Comparison of ENCODE assay signal across 1 cellular context in the genomic region with DNA sequence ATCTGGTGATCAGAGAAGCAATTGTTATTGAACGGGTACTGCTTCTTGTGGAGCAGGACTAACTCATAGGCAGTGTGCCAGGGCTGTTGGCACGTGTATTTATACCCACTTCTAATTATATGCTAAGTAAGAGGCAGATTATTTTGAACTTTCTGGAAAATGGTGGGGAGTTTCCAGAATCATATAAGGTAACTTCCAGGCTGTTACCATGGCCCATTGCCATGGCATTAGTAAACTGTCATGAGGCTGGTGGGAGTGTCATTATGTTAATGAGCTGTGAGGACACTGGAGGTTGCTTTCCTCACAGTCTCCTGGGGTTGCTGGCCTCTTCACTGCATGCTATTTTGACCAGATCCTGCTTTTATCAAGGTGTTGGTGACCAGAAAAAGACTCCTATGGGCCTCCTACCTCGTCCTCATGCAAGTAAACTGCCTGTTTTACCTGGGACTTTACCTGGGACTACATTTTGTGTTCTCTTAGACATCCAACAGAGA.
TF ChIP-seq lines count a peak whose summit lies in the region.

No MANE protein-coding gene starts in this region.

TF ChIP-seq in GM12878, 131 proteins besides CTCF, POLR2A, EP300 and RAD21 (continued from another document and continues in another):
- TF ChIP-seq GATAD2B (conservative IDR thresholded peaks at IDR 0.05; ENCODE audit: low read depth): 0 out of 2 replicates have a peak, but pooled peaks have one; percentile 43
- TF ChIP-seq, protein P1, sequence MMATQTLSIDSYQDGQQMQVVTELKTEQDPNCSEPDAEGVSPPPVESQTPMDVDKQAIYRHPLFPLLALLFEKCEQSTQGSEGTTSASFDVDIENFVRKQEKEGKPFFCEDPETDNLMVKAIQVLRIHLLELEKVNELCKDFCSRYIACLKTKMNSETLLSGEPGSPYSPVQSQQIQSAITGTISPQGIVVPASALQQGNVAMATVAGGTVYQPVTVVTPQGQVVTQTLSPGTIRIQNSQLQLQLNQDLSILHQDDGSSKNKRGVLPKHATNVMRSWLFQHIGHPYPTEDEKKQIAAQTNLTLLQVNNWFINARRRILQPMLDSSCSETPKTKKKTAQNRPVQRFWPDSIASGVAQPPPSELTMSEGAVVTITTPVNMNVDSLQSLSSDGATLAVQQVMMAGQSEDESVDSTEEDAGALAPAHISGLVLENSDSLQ (IDR thresholded peaks at IDR 0.05): peak; percentile 72
- TF ChIP-seq, protein P2, sequence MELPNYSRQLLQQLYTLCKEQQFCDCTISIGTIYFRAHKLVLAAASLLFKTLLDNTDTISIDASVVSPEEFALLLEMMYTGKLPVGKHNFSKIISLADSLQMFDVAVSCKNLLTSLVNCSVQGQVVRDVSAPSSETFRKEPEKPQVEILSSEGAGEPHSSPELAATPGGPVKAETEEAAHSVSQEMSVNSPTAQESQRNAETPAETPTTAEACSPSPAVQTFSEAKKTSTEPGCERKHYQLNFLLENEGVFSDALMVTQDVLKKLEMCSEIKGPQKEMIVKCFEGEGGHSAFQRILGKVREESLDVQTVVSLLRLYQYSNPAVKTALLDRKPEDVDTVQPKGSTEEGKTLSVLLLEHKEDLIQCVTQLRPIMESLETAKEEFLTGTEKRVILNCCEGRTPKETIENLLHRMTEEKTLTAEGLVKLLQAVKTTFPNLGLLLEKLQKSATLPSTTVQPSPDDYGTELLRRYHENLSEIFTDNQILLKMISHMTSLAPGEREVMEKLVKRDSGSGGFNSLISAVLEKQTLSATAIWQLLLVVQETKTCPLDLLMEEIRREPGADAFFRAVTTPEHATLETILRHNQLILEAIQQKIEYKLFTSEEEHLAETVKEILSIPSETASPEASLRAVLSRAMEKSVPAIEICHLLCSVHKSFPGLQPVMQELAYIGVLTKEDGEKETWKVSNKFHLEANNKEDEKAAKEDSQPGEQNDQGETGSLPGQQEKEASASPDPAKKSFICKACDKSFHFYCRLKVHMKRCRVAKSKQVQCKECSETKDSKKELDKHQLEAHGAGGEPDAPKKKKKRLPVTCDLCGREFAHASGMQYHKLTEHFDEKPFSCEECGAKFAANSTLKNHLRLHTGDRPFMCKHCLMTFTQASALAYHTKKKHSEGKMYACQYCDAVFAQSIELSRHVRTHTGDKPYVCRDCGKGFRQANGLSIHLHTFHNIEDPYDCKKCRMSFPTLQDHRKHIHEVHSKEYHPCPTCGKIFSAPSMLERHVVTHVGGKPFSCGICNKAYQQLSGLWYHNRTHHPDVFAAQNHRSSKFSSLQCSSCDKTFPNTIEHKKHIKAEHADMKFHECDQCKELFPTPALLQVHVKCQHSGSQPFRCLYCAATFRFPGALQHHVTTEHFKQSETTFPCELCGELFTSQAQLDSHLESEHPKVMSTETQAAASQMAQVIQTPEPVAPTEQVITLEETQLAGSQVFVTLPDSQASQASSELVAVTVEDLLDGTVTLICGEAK (IDR thresholded peaks at IDR 0.05; ENCODE audit: borderline replicate concordance): 0 out of 2 replicates have a peak, but pooled peaks have one; percentile 17
- peak; percentile 56 for TF ChIP-seq KLF5 (IDR thresholded peaks at IDR 0.05; ENCODE audit: partially characterized antibody)
- TF ChIP-seq SMAD1 (IDR thresholded peaks at IDR 0.05; ENCODE audit: low read depth, partially characterized antibody): peak; percentile 88
- TF ChIP-seq MXI1 (IDR thresholded peaks at IDR 0.05; ENCODE audit: low read depth, low read length): peak; percentile 99
- TF ChIP-seq RUNX3 (IDR thresholded peaks at IDR 0.05; ENCODE audit: low read length): peak; percentile 26
- TF ChIP-seq, protein P3, sequence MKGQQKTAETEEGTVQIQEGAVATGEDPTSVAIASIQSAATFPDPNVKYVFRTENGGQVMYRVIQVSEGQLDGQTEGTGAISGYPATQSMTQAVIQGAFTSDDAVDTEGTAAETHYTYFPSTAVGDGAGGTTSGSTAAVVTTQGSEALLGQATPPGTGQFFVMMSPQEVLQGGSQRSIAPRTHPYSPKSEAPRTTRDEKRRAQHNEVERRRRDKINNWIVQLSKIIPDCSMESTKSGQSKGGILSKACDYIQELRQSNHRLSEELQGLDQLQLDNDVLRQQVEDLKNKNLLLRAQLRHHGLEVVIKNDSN (IDR thresholded peaks at IDR 0.05; ENCODE audit: borderline replicate concordance, extremely low read length, insufficient read depth, low read depth, low read length): no peak
- TF ChIP-seq CREB1 (IDR thresholded peaks at IDR 0.05; ENCODE audit: low read depth): 0 out of 2 replicates have a peak, but pooled peaks have one; percentile 18
- TF ChIP-seq SRF (IDR thresholded peaks at IDR 0.05; ENCODE audit: low read depth in 2 of 2, low read length in 2 of 2): peak; percentile 62 to 94; a peak in 3 of 4 replicates
- TF ChIP-seq LARP7 (IDR thresholded peaks at IDR 0.05): no peak
- TF ChIP-seq PML (IDR thresholded peaks at IDR 0.05; ENCODE audit: low read length): peak; percentile 48; the same call in 1 of the 2 replicates
- TF ChIP-seq RELA (IDR thresholded peaks at IDR 0.05; ENCODE audit: borderline replicate concordance, partially characterized antibody): peak; percentile 86
- peak; percentile 89 to 93 for TF ChIP-seq BHLHE40 (IDR thresholded peaks at IDR 0.05; ENCODE audit: borderline replicate concordance in 1 of 2, low read depth in 2 of 2, low read length in 1 of 2)
- no peak for TF ChIP-seq TCF3 (IDR thresholded peaks at IDR 0.05; ENCODE audit: borderline replicate concordance, insufficient read depth, low read depth, low read length)
- peak; percentile 58; the same call in 1 of the 2 replicates for TF ChIP-seq TAF1 (IDR thresholded peaks at IDR 0.05; ENCODE audit: borderline replicate concordance, low read depth, low read length)
- 0 out of 2 replicates have a peak, but pooled peaks have one; percentile 57 for TF ChIP-seq ATF7 (IDR thresholded peaks at IDR 0.05; ENCODE audit: low read depth)
- TF ChIP-seq RFX5 (IDR thresholded peaks at IDR 0.05; ENCODE audit: low read depth, low read length): no peak
- TF ChIP-seq GABPA (IDR thresholded peaks at IDR 0.05; ENCODE audit: low read depth): no peak
- TF ChIP-seq POU2F2 (IDR thresholded peaks at IDR 0.05; ENCODE audit: borderline replicate concordance, low read depth, low read length): peak; percentile 88; the same call in 1 of the 3 replicates
- TF ChIP-seq SMAD5 (IDR thresholded peaks at IDR 0.05; ENCODE audit: low read depth): peak; percentile 79; the same call in 1 of the 2 replicates
- no peak for TF ChIP-seq NR2F1 (conservative IDR thresholded peaks at IDR 0.05)
- no peak for TF ChIP-seq CREM (IDR thresholded peaks at IDR 0.05; ENCODE audit: low read depth)
- TF ChIP-seq, protein P4, sequence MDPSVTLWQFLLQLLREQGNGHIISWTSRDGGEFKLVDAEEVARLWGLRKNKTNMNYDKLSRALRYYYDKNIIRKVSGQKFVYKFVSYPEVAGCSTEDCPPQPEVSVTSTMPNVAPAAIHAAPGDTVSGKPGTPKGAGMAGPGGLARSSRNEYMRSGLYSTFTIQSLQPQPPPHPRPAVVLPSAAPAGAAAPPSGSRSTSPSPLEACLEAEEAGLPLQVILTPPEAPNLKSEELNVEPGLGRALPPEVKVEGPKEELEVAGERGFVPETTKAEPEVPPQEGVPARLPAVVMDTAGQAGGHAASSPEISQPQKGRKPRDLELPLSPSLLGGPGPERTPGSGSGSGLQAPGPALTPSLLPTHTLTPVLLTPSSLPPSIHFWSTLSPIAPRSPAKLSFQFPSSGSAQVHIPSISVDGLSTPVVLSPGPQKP (IDR thresholded peaks at IDR 0.05; ENCODE audit: low read depth, low read length): peak; percentile 83
- TF ChIP-seq MTA2 (IDR thresholded peaks at IDR 0.05; ENCODE audit: low read depth): peak; percentile 44; the same call in 1 of the 2 replicates
- 0 out of 2 replicates have a peak, but pooled peaks have one; percentile 31 for TF ChIP-seq ZNF207 (IDR thresholded peaks at IDR 0.05; ENCODE audit: borderline replicate concordance)
- TF ChIP-seq HCFC1 (IDR thresholded peaks at IDR 0.05; ENCODE audit: low read length): no peak
- no peak for TF ChIP-seq KAT2A (conservative IDR thresholded peaks at IDR 0.05; ENCODE audit: control insufficient read depth, low read depth, low read length)
- TF ChIP-seq, protein P5, sequence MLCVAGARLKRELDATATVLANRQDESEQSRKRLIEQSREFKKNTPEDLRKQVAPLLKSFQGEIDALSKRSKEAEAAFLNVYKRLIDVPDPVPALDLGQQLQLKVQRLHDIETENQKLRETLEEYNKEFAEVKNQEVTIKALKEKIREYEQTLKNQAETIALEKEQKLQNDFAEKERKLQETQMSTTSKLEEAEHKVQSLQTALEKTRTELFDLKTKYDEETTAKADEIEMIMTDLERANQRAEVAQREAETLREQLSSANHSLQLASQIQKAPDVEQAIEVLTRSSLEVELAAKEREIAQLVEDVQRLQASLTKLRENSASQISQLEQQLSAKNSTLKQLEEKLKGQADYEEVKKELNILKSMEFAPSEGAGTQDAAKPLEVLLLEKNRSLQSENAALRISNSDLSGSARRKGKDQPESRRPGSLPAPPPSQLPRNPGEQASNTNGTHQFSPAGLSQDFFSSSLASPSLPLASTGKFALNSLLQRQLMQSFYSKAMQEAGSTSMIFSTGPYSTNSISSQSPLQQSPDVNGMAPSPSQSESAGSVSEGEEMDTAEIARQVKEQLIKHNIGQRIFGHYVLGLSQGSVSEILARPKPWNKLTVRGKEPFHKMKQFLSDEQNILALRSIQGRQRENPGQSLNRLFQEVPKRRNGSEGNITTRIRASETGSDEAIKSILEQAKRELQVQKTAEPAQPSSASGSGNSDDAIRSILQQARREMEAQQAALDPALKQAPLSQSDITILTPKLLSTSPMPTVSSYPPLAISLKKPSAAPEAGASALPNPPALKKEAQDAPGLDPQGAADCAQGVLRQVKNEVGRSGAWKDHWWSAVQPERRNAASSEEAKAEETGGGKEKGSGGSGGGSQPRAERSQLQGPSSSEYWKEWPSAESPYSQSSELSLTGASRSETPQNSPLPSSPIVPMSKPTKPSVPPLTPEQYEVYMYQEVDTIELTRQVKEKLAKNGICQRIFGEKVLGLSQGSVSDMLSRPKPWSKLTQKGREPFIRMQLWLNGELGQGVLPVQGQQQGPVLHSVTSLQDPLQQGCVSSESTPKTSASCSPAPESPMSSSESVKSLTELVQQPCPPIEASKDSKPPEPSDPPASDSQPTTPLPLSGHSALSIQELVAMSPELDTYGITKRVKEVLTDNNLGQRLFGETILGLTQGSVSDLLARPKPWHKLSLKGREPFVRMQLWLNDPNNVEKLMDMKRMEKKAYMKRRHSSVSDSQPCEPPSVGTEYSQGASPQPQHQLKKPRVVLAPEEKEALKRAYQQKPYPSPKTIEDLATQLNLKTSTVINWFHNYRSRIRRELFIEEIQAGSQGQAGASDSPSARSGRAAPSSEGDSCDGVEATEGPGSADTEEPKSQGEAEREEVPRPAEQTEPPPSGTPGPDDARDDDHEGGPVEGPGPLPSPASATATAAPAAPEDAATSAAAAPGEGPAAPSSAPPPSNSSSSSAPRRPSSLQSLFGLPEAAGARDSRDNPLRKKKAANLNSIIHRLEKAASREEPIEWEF (IDR thresholded peaks at IDR 0.05; ENCODE audit: insufficient replicate concordance, low read depth, low read length): no peak
- peak; percentile 96 for TF ChIP-seq BMI1 (IDR thresholded peaks at IDR 0.05; ENCODE audit: borderline replicate concordance)
- TF ChIP-seq, protein P6, sequence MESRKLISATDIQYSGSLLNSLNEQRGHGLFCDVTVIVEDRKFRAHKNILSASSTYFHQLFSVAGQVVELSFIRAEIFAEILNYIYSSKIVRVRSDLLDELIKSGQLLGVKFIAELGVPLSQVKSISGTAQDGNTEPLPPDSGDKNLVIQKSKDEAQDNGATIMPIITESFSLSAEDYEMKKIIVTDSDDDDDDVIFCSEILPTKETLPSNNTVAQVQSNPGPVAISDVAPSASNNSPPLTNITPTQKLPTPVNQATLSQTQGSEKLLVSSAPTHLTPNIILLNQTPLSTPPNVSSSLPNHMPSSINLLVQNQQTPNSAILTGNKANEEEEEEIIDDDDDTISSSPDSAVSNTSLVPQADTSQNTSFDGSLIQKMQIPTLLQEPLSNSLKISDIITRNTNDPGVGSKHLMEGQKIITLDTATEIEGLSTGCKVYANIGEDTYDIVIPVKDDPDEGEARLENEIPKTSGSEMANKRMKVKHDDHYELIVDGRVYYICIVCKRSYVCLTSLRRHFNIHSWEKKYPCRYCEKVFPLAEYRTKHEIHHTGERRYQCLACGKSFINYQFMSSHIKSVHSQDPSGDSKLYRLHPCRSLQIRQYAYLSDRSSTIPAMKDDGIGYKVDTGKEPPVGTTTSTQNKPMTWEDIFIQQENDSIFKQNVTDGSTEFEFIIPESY (IDR thresholded peaks at IDR 0.05): no peak
- peak; percentile 23; the same call in 1 of the 2 replicates for TF ChIP-seq NBN (IDR thresholded peaks at IDR 0.05)
- TF ChIP-seq ZSCAN29 (IDR thresholded peaks at IDR 0.05): no peak
- TF ChIP-seq, protein P7, sequence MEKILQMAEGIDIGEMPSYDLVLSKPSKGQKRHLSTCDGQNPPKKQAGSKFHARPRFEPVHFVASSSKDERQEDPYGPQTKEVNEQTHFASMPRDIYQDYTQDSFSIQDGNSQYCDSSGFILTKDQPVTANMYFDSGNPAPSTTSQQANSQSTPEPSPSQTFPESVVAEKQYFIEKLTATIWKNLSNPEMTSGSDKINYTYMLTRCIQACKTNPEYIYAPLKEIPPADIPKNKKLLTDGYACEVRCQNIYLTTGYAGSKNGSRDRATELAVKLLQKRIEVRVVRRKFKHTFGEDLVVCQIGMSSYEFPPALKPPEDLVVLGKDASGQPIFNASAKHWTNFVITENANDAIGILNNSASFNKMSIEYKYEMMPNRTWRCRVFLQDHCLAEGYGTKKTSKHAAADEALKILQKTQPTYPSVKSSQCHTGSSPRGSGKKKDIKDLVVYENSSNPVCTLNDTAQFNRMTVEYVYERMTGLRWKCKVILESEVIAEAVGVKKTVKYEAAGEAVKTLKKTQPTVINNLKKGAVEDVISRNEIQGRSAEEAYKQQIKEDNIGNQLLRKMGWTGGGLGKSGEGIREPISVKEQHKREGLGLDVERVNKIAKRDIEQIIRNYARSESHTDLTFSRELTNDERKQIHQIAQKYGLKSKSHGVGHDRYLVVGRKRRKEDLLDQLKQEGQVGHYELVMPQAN (conservative IDR thresholded peaks at IDR 0.05): 0 out of 2 replicates have a peak, but pooled peaks have one; percentile 36
